Comparison of ENCODE assay signal across 31 cellular contexts in genomic region chr19:54352041-54352440, GRCh38. TPM values are rescaled to one million over a fixed set of nuclear protein-coding genes. Genes with fewer than 3 reads are reported as not detected.
DNase-seq lines count a peak whose midpoint lies in the region; ATAC-seq and TF ChIP-seq lines count a peak whose summit lies in the region.
"Had no signal": no experiment of that assay in that cellular context is flagged by ENCODE, and none has a peak within 500 bp of the region (broad histone marks: within the 10 kb centered on the region; RNA-seq: fewer than 3 reads in every experiment).

No MANE protein-coding gene starts in this region.

- H3K79me2 ChIP-seq in KMS-11 (ENCODE audit: insufficient read depth, low read depth), result no peaks in the 10 kb centered on the region

- H4K20me1 ChIP-seq in BLaER1 treated with 17β-estradiol and CSF1 and Interleukin-3, amounts not matched to agents 10 nM and 100 nM, result peaks cover 0 to 60% (median 47%) of the 10 kb centered on the region in 11 experiments; a peak in 16 of 22 replicates
- no peaks in the 10 kb centered on the region for H4K20me1 ChIP-seq in KMS-11 (ENCODE audit: insufficient read depth)

- H3K36me3 ChIP-seq in BLaER1 treated with 17β-estradiol and CSF1 and Interleukin-3, amounts not matched to agents 10 nM and 100 nM, result peaks cover 30 to 38% (median 32%) of the 10 kb centered on the region in 11 experiments
- H3K36me3 ChIP-seq in KMS-11 (ENCODE audit: insufficient read depth), result no peaks in the 10 kb centered on the region
- H3K36me3 ChIP-seq in naive thymus-derived CD4-positive, alpha-beta T cell (ENCODE audit: control insufficient read depth in 2 of 3, insufficient read depth in 3 of 3, low read length in 3 of 3), result peaks cover 0 to 33% (median 11%) of the 10 kb centered on the region in 3 experiments
- H3K36me3 ChIP-seq: gastroesophageal sphincter had no signal

- CTCF ChIA-PET in activated CD8-positive, alpha-beta T cell treated with anti-CD3 and anti-CD28 coated beads, Interleukin-2, amount 10 ng/mL, durations not matched to agents 7 days and 5 days (lab: Charles Lee), result no interaction called here
- CTCF ChIA-PET in naive thymus-derived CD4-positive, alpha-beta T cell (lab: Charles Lee), result no interaction called here

- H3K4me1 Mint-ChIP-seq in activated CD8-positive, alpha-beta T cell treated with anti-CD3 and anti-CD28 coated beads, Interleukin-2, amount 10 ng/mL, durations not matched to agents 7 days and 5 days (ENCODE audit: low read depth), result peaks cover 5% of the 10 kb centered on the region
- peaks cover 3 to 24% (median 18%) of the 10 kb centered on the region in 7 donors for H3K4me1 Mint-ChIP-seq in naive thymus-derived CD4-positive, alpha-beta T cell
- H3K4me1 Mint-ChIP-seq: GM23338, neural crest cell had no signal

- no peak for DNase-seq in activated CD8-positive, alpha-beta T cell treated with anti-CD3 and anti-CD28 coated beads, Interleukin-2, amount 10 ng/mL, durations not matched to agents 7 days and 5 days
- DNase-seq in naive thymus-derived CD4-positive, alpha-beta T cell, result no peak
- no peak for DNase-seq in activated CD4-positive, alpha-beta T cell treated with anti-CD3 and anti-CD28 coated beads for 4 hours
- no peak for DNase-seq in NCI-H2227 (lab: John Stamatoyannopoulos, UW; ENCODE audit: unreplicated experiment)
- DNase-seq: activated effector memory CD4-positive, alpha-beta T cell treated with anti-CD3 and anti-CD28 coated beads, Interleukin-2, amount 50 U/mL, for 16 hours; activated naive CD8-positive, alpha-beta T cell treated with anti-CD3 and anti-CD28 coated beads, Interleukin-2, amount 50 U/mL, for 24 hours; activated T-cell treated with anti-CD3 and anti-CD28 coated beads, Interleukin-2, amount 50 U/mL, for 1 hour; Calu3; islet precursor cell; NCI-H1092; NCI-H2029; NCI-H2227 treated with DMSO at 0.1 percent for 48 hours; NCI-H526 treated with DMSO at 0.1 percent for 48 hours; posterior cingulate gyrus; right cardiac atrium; T-helper 1 cell; trophoblast cell had no signal

- H3K9ac ChIP-seq in BLaER1 treated with 17β-estradiol and CSF1 and Interleukin-3, amounts not matched to agents 10 nM and 100 nM, result peak overlapping the region in 9 of 11 experiments; percentile 6 to 63 (median 27); a peak in 15 of 22 replicates
- H3K9ac ChIP-seq in KMS-11, result no peak overlapping the region

- peaks cover 0 to 9% (median 0%) of the 10 kb centered on the region in 11 experiments; a peak in 1 of 22 replicates for H3K9me3 ChIP-seq in BLaER1 treated with 17β-estradiol and CSF1 and Interleukin-3, amounts not matched to agents 10 nM and 100 nM (replicated peaks in 1 of 11)
- no peaks in the 10 kb centered on the region for H3K9me3 ChIP-seq in naive thymus-derived CD4-positive, alpha-beta T cell (ENCODE audit: control insufficient read depth in 2 of 3, low read length in 3 of 3)
- H3K9me3 ChIP-seq: gastroesophageal sphincter had no signal

- H3K27me3 ChIP-seq in BLaER1 treated with 17β-estradiol and CSF1 and Interleukin-3, amounts not matched to agents 10 nM and 100 nM, result peaks cover 0 to 9% (median 0%) of the 10 kb centered on the region in 11 experiments; a peak in 4 of 22 replicates
- H3K27me3 ChIP-seq in KMS-11 (ENCODE audit: insufficient read depth, low read depth), result peaks cover 3% of the 10 kb centered on the region; the same call in 1 of the 2 replicates
- H3K27me3 ChIP-seq in naive thymus-derived CD4-positive, alpha-beta T cell (ENCODE audit: control insufficient read depth in 2 of 2, insufficient read depth in 2 of 2, low read length in 2 of 2), result no peaks in the 10 kb centered on the region

- peak overlapping the region in 8 of 11 experiments; percentile 15 to 59 (median 44); a peak in 16 of 22 replicates for H3K27ac ChIP-seq in BLaER1 treated with 17β-estradiol and CSF1 and Interleukin-3, amounts not matched to agents 10 nM and 100 nM
- no peak overlapping the region for H3K27ac ChIP-seq in KMS-11
- peak overlapping the region; percentile 24 for H3K27ac ChIP-seq in naive thymus-derived CD4-positive, alpha-beta T cell (ENCODE audit: low read depth, low read length)
- H3K27ac ChIP-seq: gastroesophageal sphincter had no signal

- POLR2A ChIA-PET in activated CD8-positive, alpha-beta T cell treated with anti-CD3 and anti-CD28 coated beads, Interleukin-2, amount 10 ng/mL, durations not matched to agents 7 days and 5 days (lab: Charles Lee), result no interaction called here
- POLR2A ChIA-PET in naive thymus-derived CD4-positive, alpha-beta T cell (lab: Charles Lee), result no interaction called here

- peaks cover 67 to 93% (median 82%) of the 10 kb centered on the region in 10 experiments for H3K4me1 ChIP-seq in BLaER1 treated with 17β-estradiol and CSF1 and Interleukin-3, amounts not matched to agents 10 nM and 100 nM
- no peaks in the 10 kb centered on the region for H3K4me1 ChIP-seq in KMS-11 (ENCODE audit: low read depth, poor library complexity, severe bottlenecking)
- H3K4me1 ChIP-seq in naive thymus-derived CD4-positive, alpha-beta T cell (ENCODE audit: control insufficient read depth in 2 of 2, insufficient read depth in 2 of 2, low read length in 2 of 2), result no peaks in the 10 kb centered on the region
- H3K4me1 ChIP-seq: gastroesophageal sphincter had no signal

- peak overlapping the region; percentile 24 to 86 (median 61) for H3K4me2 ChIP-seq in BLaER1 treated with 17β-estradiol and CSF1 and Interleukin-3, amounts not matched to agents 10 nM and 100 nM
- 0 out of 2 replicates have a peak overlapping the region, but pooled peaks have one; percentile 8 for H3K4me2 ChIP-seq in KMS-11
- H3K4me2 ChIP-seq: GM23338 had no signal

- H2AFZ ChIP-seq in KMS-11 (ENCODE audit: low read depth), result no peak overlapping the region
- H2AFZ ChIP-seq: GM23338 had no signal

- H3K9me3 Mint-ChIP-seq in activated CD8-positive, alpha-beta T cell treated with anti-CD3 and anti-CD28 coated beads, Interleukin-2, amount 10 ng/mL, durations not matched to agents 7 days and 5 days (ENCODE audit: insufficient read depth), result no peaks in the 10 kb centered on the region
- H3K9me3 Mint-ChIP-seq in naive thymus-derived CD4-positive, alpha-beta T cell, result no peaks in the 10 kb centered on the region
- H3K9me3 Mint-ChIP-seq: activated naive CD8-positive, alpha-beta T cell treated with anti-CD3 and anti-CD28 coated beads, Interleukin-2, amount 50 U/mL, for 24 hours; neural crest cell had no signal

- peaks cover 28% of the 10 kb centered on the region for H3K36me3 Mint-ChIP-seq in activated CD8-positive, alpha-beta T cell treated with anti-CD3 and anti-CD28 coated beads, Interleukin-2, amount 10 ng/mL, durations not matched to agents 7 days and 5 days (ENCODE audit: low read depth)
- H3K36me3 Mint-ChIP-seq in naive thymus-derived CD4-positive, alpha-beta T cell, result peaks cover 4 to 15% (median 9%) of the 10 kb centered on the region in 5 donors

- no peak overlapping the region for H3K4me3 Mint-ChIP-seq in activated CD8-positive, alpha-beta T cell treated with anti-CD3 and anti-CD28 coated beads, Interleukin-2, amount 10 ng/mL, durations not matched to agents 7 days and 5 days
- H3K4me3 Mint-ChIP-seq in naive thymus-derived CD4-positive, alpha-beta T cell, result no peak overlapping the region
- H3K4me3 Mint-ChIP-seq: activated naive CD8-positive, alpha-beta T cell treated with anti-CD3 and anti-CD28 coated beads, Interleukin-2, amount 50 U/mL, for 24 hours; GM23338; neural crest cell had no signal

- peaks cover 16% of the 10 kb centered on the region for H3K27me3 Mint-ChIP-seq in activated CD8-positive, alpha-beta T cell treated with anti-CD3 and anti-CD28 coated beads, Interleukin-2, amount 10 ng/mL, durations not matched to agents 7 days and 5 days (ENCODE audit: low read depth)
- peaks cover 0 to 28% (median 0%) of the 10 kb centered on the region in 5 donors for H3K27me3 Mint-ChIP-seq in naive thymus-derived CD4-positive, alpha-beta T cell
- H3K27me3 Mint-ChIP-seq: activated naive CD8-positive, alpha-beta T cell treated with anti-CD3 and anti-CD28 coated beads, Interleukin-2, amount 50 U/mL, for 24 hours had no signal

- no peak overlapping the region for H3K4me3 ChIP-seq in BLaER1 treated with 17β-estradiol and CSF1 and Interleukin-3, amounts not matched to agents 10 nM and 100 nM
- no peak overlapping the region for H3K4me3 ChIP-seq in KMS-11 (IDR thresholded peaks at IDR 0.05; ENCODE audit: insufficient read depth, low read depth, low read length)
- no peak overlapping the region for H3K4me3 ChIP-seq in naive thymus-derived CD4-positive, alpha-beta T cell (ENCODE audit: low read length)
- H3K4me3 ChIP-seq: gastroesophageal sphincter, GM23338 had no signal

- H3K27ac Mint-ChIP-seq in activated CD8-positive, alpha-beta T cell treated with anti-CD3 and anti-CD28 coated beads, Interleukin-2, amount 10 ng/mL, durations not matched to agents 7 days and 5 days, result no peak overlapping the region
- H3K27ac Mint-ChIP-seq in naive thymus-derived CD4-positive, alpha-beta T cell, result peak overlapping the region in 8 of 9 donors; percentile 44 to 87 (median 70)
- H3K27ac Mint-ChIP-seq: activated naive CD8-positive, alpha-beta T cell treated with anti-CD3 and anti-CD28 coated beads, Interleukin-2, amount 50 U/mL, for 24 hours; GM23338 had no signal

- intact Hi-C loops in naive thymus-derived CD4-positive, alpha-beta T cell (cut with micrococcal nuclease), result no loop called here

- no peak for TF ChIP-seq CTCF in KMS-11 (conservative IDR thresholded peaks at IDR 0.05; ENCODE audit: low read depth, low read length)

- peak; percentile 36 for ATAC-seq in activated CD8-positive, alpha-beta T cell treated with anti-CD3 and anti-CD28 coated beads, Interleukin-2, amount 10 ng/mL, durations not matched to agents 7 days and 5 days
- ATAC-seq in naive thymus-derived CD4-positive, alpha-beta T cell, result no peak
- ATAC-seq in HG02981 (IDR thresholded peaks at IDR 0.05; ENCODE audit: unreplicated experiment), result no peak
- no peak for ATAC-seq in HG02885 (IDR thresholded peaks at IDR 0.05; ENCODE audit: poor library complexity, unreplicated experiment)
- ATAC-seq: activated naive CD8-positive, alpha-beta T cell treated with anti-CD3 and anti-CD28 coated beads, Interleukin-2, amount 50 U/mL, for 24 hours; gastroesophageal sphincter; GM23338 had no signal

RNA-seq across cellular contexts. Expression of gene LAIR1, which starts 12.7 kb away (rescaled TPM):
- 10 to 100 TPM; 92.8 to 97.6 TPM for total RNA-seq in activated CD8-positive, alpha-beta T cell treated with anti-CD3 and anti-CD28 coated beads, Interleukin-2, amount 10 ng/mL, durations not matched to agents 7 days and 5 days
- total RNA-seq in naive thymus-derived CD4-positive, alpha-beta T cell, result 10 to 100 TPM; 47.0 to 92.3 (median 82.3) TPM
- polyA plus RNA-seq in naive thymus-derived CD4-positive, alpha-beta T cell, result 10 to 100 TPM; 48.6 to 98.1 TPM
- total RNA-seq: fibroblast of lung, LHCN-M2, neural crest cell, SK-MEL-5 had no signal
- polyA plus RNA-seq: BJ, fibroblast of lung had no signal

RNA-seq across cellular contexts. Expression of gene LILRA4, which starts 13.1 kb away (rescaled TPM):
- not detected for total RNA-seq in activated CD8-positive, alpha-beta T cell treated with anti-CD3 and anti-CD28 coated beads, Interleukin-2, amount 10 ng/mL, durations not matched to agents 7 days and 5 days
- 1 to 10 TPM in 2 of 5 experiments, not detected in 3; 3.5 to 8.9 TPM for total RNA-seq in naive thymus-derived CD4-positive, alpha-beta T cell
- not detected for polyA plus RNA-seq in naive thymus-derived CD4-positive, alpha-beta T cell
- total RNA-seq: activated CD8-positive, alpha-beta memory T cell treated with anti-CD3 and anti-CD28 coated beads for 36 hours; Calu3; fibroblast of lung; gastroesophageal sphincter; GM23338; LHCN-M2; neural crest cell; right cardiac atrium; RPMI7951; SK-MEL-5 had no signal
- polyA plus RNA-seq: BJ, fibroblast of lung, GM23338, right cardiac atrium had no signal

RNA-seq across cellular contexts. Expression of gene LILRA5, which starts 39.1 kb away (rescaled TPM):
- not detected for total RNA-seq in activated CD8-positive, alpha-beta T cell treated with anti-CD3 and anti-CD28 coated beads, Interleukin-2, amount 10 ng/mL, durations not matched to agents 7 days and 5 days
- 10 to 100 TPM in 1 of 5 experiments, 1 to 10 TPM in 1, under 1 TPM in 2, not detected in 1; 0.32 to 82.1 (median 5.1) TPM for total RNA-seq in naive thymus-derived CD4-positive, alpha-beta T cell
- under 1 TPM in 1 of 2 donors, not detected in 1; 0.34 TPM for polyA plus RNA-seq in naive thymus-derived CD4-positive, alpha-beta T cell
- total RNA-seq: activated CD8-positive, alpha-beta memory T cell treated with anti-CD3 and anti-CD28 coated beads for 36 hours; Calu3; cerebellum; fibroblast of lung; GM23338; LHCN-M2; neural crest cell; RPMI7951; SK-MEL-5 had no signal
- polyA plus RNA-seq: BJ, fibroblast of lung, GM23338 had no signal
